ENCODE assay signal across 10 cellular contexts in genomic region chr15:45197512-45197911, GRCh38. TPM values are rescaled to one million over a fixed set of nuclear protein-coding genes. Genes with fewer than 3 reads are reported as not detected.
DNase-seq lines count a peak whose midpoint lies in the region; ATAC-seq and TF ChIP-seq lines count a peak whose summit lies in the region.
"Had no signal": no experiment of that assay in that cellular context is flagged by ENCODE, and none has a peak within 500 bp of the region (broad histone marks: within the 10 kb centered on the region; RNA-seq: fewer than 3 reads in every experiment).

No MANE protein-coding gene starts in this region.

- peak overlapping the region; percentile 43 for H3K27ac Mint-ChIP-seq in activated naive CD4-positive, alpha-beta T cell treated with anti-CD3 and anti-CD28 coated beads, Interleukin-2, amount 10 ng/mL, durations not matched to agents 7 days and 5 days
- peak overlapping the region in 1 of 2 donors; percentile 87 for H3K27ac Mint-ChIP-seq in activated naive CD4-positive, alpha-beta T cell treated with anti-CD3 and anti-CD28 coated beads, Interleukin-2, amount 50 U/mL, for 72 hours
- peak overlapping the region; percentile 54 for H3K27ac Mint-ChIP-seq in endothelial cell (ENCODE audit: unreplicated experiment)
- H3K27ac Mint-ChIP-seq in stimulated activated memory B cell treated with anti-CD40 and anti-IgM and Interleukin-4, amounts not matched to agents 10 μg/mL and 1 μg/mL and 100 μg/mL, for 72 hours: no peak overlapping the region

- peak overlapping the region; percentile 99 for H3K4me3 ChIP-seq in OCI-LY3 (ENCODE audit: low read length)

- DNase-seq in activated naive CD4-positive, alpha-beta T cell treated with anti-CD3 and anti-CD28 coated beads, Interleukin-2, amount 10 ng/mL, durations not matched to agents 7 days and 5 days: no peak
- no peak for DNase-seq in activated naive CD4-positive, alpha-beta T cell treated with anti-CD3 and anti-CD28 coated beads, Interleukin-2, amount 50 U/mL, for 72 hours (ENCODE audit: low spot score in 2 of 2)
- DNase-seq in endothelial cell (ENCODE audit: low spot score) (no peak), UCSD-AML1 (lab: John Stamatoyannopoulos, UW; ENCODE audit: unreplicated experiment) (no peak), COLO668 (lab: John Stamatoyannopoulos, UW; ENCODE audit: unreplicated experiment) (no peak)

- peaks cover 20% of the 10 kb centered on the region for H3K27me3 Mint-ChIP-seq in activated naive CD4-positive, alpha-beta T cell treated with anti-CD3 and anti-CD28 coated beads, Interleukin-2, amount 10 ng/mL, durations not matched to agents 7 days and 5 days
- peaks cover 19% of the 10 kb centered on the region for H3K27me3 Mint-ChIP-seq in endothelial cell (ENCODE audit: unreplicated experiment)
- no peaks in the 10 kb centered on the region for H3K27me3 Mint-ChIP-seq in stimulated activated memory B cell treated with anti-CD40 and anti-IgM and Interleukin-4, amounts not matched to agents 10 μg/mL and 1 μg/mL and 100 μg/mL, for 72 hours

- no peaks in the 10 kb centered on the region for H3K27me3 ChIP-seq in OCI-LY3 (ENCODE audit: low read depth, low read length)

- no peaks in the 10 kb centered on the region for H3K9me3 Mint-ChIP-seq in activated naive CD4-positive, alpha-beta T cell treated with anti-CD3 and anti-CD28 coated beads, Interleukin-2, amount 10 ng/mL, durations not matched to agents 7 days and 5 days
- no peaks in the 10 kb centered on the region for H3K9me3 Mint-ChIP-seq in activated naive CD4-positive, alpha-beta T cell treated with anti-CD3 and anti-CD28 coated beads, Interleukin-2, amount 50 U/mL, for 72 hours
- H3K9me3 Mint-ChIP-seq in endothelial cell (ENCODE audit: unreplicated experiment): no peaks in the 10 kb centered on the region
- no peaks in the 10 kb centered on the region for H3K9me3 Mint-ChIP-seq in stimulated activated memory B cell treated with anti-CD40 and anti-IgM and Interleukin-4, amounts not matched to agents 10 μg/mL and 1 μg/mL and 100 μg/mL, for 72 hours

- peaks cover 19% of the 10 kb centered on the region for H3K4me1 ChIP-seq in OCI-LY3 (ENCODE audit: low read length)

- H3K9me3 ChIP-seq in OCI-LY3 (ENCODE audit: insufficient read depth, low read length): no peaks in the 10 kb centered on the region

- peak overlapping the region; percentile 78 for H3K9ac ChIP-seq in OCI-LY3 (ENCODE audit: low read length)

- H3K4me3 Mint-ChIP-seq in activated naive CD4-positive, alpha-beta T cell treated with anti-CD3 and anti-CD28 coated beads, Interleukin-2, amount 10 ng/mL, durations not matched to agents 7 days and 5 days: peak overlapping the region; percentile 70
- H3K4me3 Mint-ChIP-seq in endothelial cell (ENCODE audit: unreplicated experiment): peak overlapping the region; percentile 88
- H3K4me3 Mint-ChIP-seq in stimulated activated memory B cell treated with anti-CD40 and anti-IgM and Interleukin-4, amounts not matched to agents 10 μg/mL and 1 μg/mL and 100 μg/mL, for 72 hours: peak overlapping the region; percentile 66

- H3K79me2 ChIP-seq in OCI-LY3 (ENCODE audit: low read length): no peaks in the 10 kb centered on the region

- CTCF ChIA-PET in activated naive CD4-positive, alpha-beta T cell treated with anti-CD3 and anti-CD28 coated beads, Interleukin-2, amount 10 ng/mL, durations not matched to agents 7 days and 5 days (lab: Charles Lee): interaction anchor here (0.6 to 11.1 kb wide), 10 partner anchors 8 to 392 kb away, joined by 3 to 151 read pairs (median 4); no protein-coding TSS in a partner anchor

- H3K27ac ChIP-seq in OCI-LY3 (ENCODE audit: low read length): no peak overlapping the region
- H3K27ac ChIP-seq: C4-2B had no signal

- no peaks in the 10 kb centered on the region for H3K36me3 ChIP-seq in OCI-LY3 (replicated peaks; ENCODE audit: low read depth, low read length)

- H3K4me2 ChIP-seq in OCI-LY3 (ENCODE audit: low read length): peak overlapping the region; percentile 51

- H2AFZ ChIP-seq in OCI-LY3 (ENCODE audit: low read depth, low read length): 0 out of 2 replicates have a peak overlapping the region, but pooled peaks have one; percentile 2

- no peaks in the 10 kb centered on the region for H4K20me1 ChIP-seq in OCI-LY3 (ENCODE audit: insufficient read depth, low read length)

- ATAC-seq in activated naive CD4-positive, alpha-beta T cell treated with anti-CD3 and anti-CD28 coated beads, Interleukin-2, amount 50 U/mL, for 72 hours: no peak
- ATAC-seq in stimulated activated memory B cell treated with anti-CD40 and anti-IgM and Interleukin-4, amounts not matched to agents 10 μg/mL and 1 μg/mL and 100 μg/mL, for 72 hours: no peak
- ATAC-seq in HG02970 (IDR thresholded peaks at IDR 0.05; ENCODE audit: low FRiP score, unreplicated experiment): no peak

- H3K36me3 Mint-ChIP-seq in activated naive CD4-positive, alpha-beta T cell treated with anti-CD3 and anti-CD28 coated beads, Interleukin-2, amount 10 ng/mL, durations not matched to agents 7 days and 5 days: no peaks in the 10 kb centered on the region
- peaks cover 0 to 6% of the 10 kb centered on the region in 2 donors for H3K36me3 Mint-ChIP-seq in activated naive CD4-positive, alpha-beta T cell treated with anti-CD3 and anti-CD28 coated beads, Interleukin-2, amount 50 U/mL, for 72 hours
- H3K36me3 Mint-ChIP-seq in endothelial cell (ENCODE audit: low read depth, unreplicated experiment): peaks cover 14% of the 10 kb centered on the region
- H3K36me3 Mint-ChIP-seq in stimulated activated memory B cell treated with anti-CD40 and anti-IgM and Interleukin-4, amounts not matched to agents 10 μg/mL and 1 μg/mL and 100 μg/mL, for 72 hours: no peaks in the 10 kb centered on the region

- H3K4me1 Mint-ChIP-seq in activated naive CD4-positive, alpha-beta T cell treated with anti-CD3 and anti-CD28 coated beads, Interleukin-2, amount 10 ng/mL, durations not matched to agents 7 days and 5 days: peaks cover 11% of the 10 kb centered on the region
- H3K4me1 Mint-ChIP-seq in endothelial cell (ENCODE audit: unreplicated experiment): peaks cover 15% of the 10 kb centered on the region
- peaks cover 6% of the 10 kb centered on the region for H3K4me1 Mint-ChIP-seq in stimulated activated memory B cell treated with anti-CD40 and anti-IgM and Interleukin-4, amounts not matched to agents 10 μg/mL and 1 μg/mL and 100 μg/mL, for 72 hours

- no peak for TF ChIP-seq CTCF in OCI-LY3 (IDR thresholded peaks at IDR 0.05; ENCODE audit: low read depth, low read length)
- TF ChIP-seq CTCF in endothelial cell (IDR thresholded peaks at IDR 0.05; ENCODE audit: unreplicated experiment): no peak

RNA-seq across cellular contexts. Expression of gene SHF, which starts 9.7 kb away (rescaled TPM):
- 10 to 100 TPM in 1 of 2 donors, 1 to 10 TPM in 1; 8.6 to 22.3 TPM for total RNA-seq in activated naive CD4-positive, alpha-beta T cell treated with anti-CD3 and anti-CD28 coated beads, Interleukin-2, amount 50 U/mL, for 72 hours
- total RNA-seq in endothelial cell (ENCODE audit: unreplicated experiment): 23.0 TPM

RNA-seq across cellular contexts. Expression of gene SLC28A2, which starts 54.5 kb away (rescaled TPM):
- total RNA-seq in activated naive CD4-positive, alpha-beta T cell treated with anti-CD3 and anti-CD28 coated beads, Interleukin-2, amount 50 U/mL, for 72 hours: not detected
- not detected for total RNA-seq in endothelial cell (ENCODE audit: unreplicated experiment)
- total RNA-seq: glomerular endothelial cell had no signal
